In the genomic region with DNA sequence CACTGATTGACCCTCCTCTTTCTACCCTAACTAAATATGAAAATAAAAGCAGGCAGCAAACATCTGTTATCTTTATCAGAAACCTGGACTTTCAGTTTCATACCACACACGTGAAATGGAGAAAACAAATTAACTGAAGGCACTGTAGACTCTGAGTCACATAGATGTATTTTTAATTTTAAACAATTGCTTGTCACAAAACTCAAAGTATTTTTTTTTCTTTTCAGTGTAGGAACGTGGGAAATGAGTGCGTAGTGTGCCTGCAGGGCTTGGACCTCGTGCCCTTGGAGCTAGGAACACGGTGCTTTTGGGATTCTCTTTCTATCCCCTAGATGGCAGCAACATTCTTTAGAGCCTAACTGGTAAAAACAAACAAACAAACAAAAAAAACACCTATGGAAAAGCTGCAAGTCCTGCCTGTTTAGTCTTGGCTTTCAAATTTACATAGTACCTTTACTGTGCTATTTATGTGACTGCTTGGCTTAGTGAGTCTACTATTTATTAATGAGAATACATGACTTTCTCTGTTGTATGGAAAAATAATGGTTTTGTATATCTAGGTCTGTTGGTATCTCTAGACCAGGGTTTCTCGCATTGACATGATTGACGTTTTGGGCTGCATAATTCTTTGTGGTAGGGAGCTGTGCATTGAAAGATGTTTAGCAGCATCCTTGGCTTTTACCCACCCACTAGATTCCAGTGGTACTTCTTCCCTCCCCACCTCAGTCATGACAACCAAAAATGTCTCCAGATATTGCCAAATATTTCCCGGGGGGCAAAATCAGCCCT, we compare ENCODE assay signal across 8 cellular contexts. TPM values are rescaled to one million over a fixed set of nuclear protein-coding genes. Genes with fewer than 3 reads are reported as not detected.
DNase-seq lines count a peak whose midpoint lies in the region; ATAC-seq, FAIRE-seq and TF ChIP-seq lines count a peak whose summit lies in the region.

No MANE protein-coding gene starts in this region.

- ATAC-seq in GM18519 (IDR thresholded peaks at IDR 0.05; ENCODE audit: low FRiP score, unreplicated experiment), result peak; percentile 91
- ATAC-seq in HG02884 (IDR thresholded peaks at IDR 0.05; ENCODE audit: unreplicated experiment), result peak; percentile 90

- peak overlapping the region; percentile 57 for H3K4me2 ChIP-seq in hepatocyte

- peak overlapping the region in 1 of 2 donors; percentile 11 for H3K27ac ChIP-seq in ascending aorta
- no peak overlapping the region for H3K27ac ChIP-seq in hepatocyte
- H3K27ac ChIP-seq in small intestine (ENCODE audit: low read depth in 1 of 2, low read length in 1 of 2), result peak overlapping the region in 1 of 2 donors; percentile 14

- DNase-seq in Caki2 (ENCODE audit: low read depth) (peak; percentile 77), NCI-H345 treated with DMSO at 0.1 percent for 48 hours (lab: John Stamatoyannopoulos, UW; ENCODE audit: unreplicated experiment) (peak; percentile 24), ascending aorta (ENCODE audit: low spot score in 2 of 2) (no peak), hepatocyte (ENCODE audit: low spot score) (peak; percentile 74), small intestine (peak; percentile 49)
- DNase-seq in activated effector memory CD4-positive, alpha-beta T cell treated with Interleukin-2 at 50 U/mL for 16 hours, result no peak

- H3K79me2 ChIP-seq in hepatocyte, result no peaks in the 10 kb centered on the region

- H3K36me3 ChIP-seq in ascending aorta, result no peaks in the 10 kb centered on the region
- no peaks in the 10 kb centered on the region for H3K36me3 ChIP-seq in hepatocyte (replicated peaks; ENCODE audit: insufficient read depth, low read depth)
- no peaks in the 10 kb centered on the region for H3K36me3 ChIP-seq in small intestine (ENCODE audit: control insufficient read depth in 2 of 2, insufficient read depth in 2 of 2, low read length in 2 of 2)

- H3K9me3 ChIP-seq in ascending aorta (no peaks in the 10 kb centered on the region), hepatocyte (ENCODE audit: low read depth) (no peaks in the 10 kb centered on the region), small intestine (ENCODE audit: control insufficient read depth, low read depth) (no peaks in the 10 kb centered on the region)

- H3K9me2 ChIP-seq in hepatocyte (replicated peaks; ENCODE audit: insufficient read depth), result no peaks in the 10 kb centered on the region

- H4K20me1 ChIP-seq in hepatocyte (ENCODE audit: insufficient read depth, poor library complexity, severe bottlenecking), result no peaks in the 10 kb centered on the region

- H3K4me3 ChIP-seq in ascending aorta (peak overlapping the region in 1 of 2 donors; percentile 26), hepatocyte (no peak overlapping the region), small intestine (ENCODE audit: low read depth in 1 of 2, low read length in 2 of 2) (no peak overlapping the region)

- peak overlapping the region; percentile 27 for H2AFZ ChIP-seq in hepatocyte

- peak in 2 of 3 experiments; percentile 38 to 63 for TF ChIP-seq CTCF in ascending aorta (IDR thresholded peaks at IDR 0.05)
- TF ChIP-seq CTCF in hepatocyte (IDR thresholded peaks at IDR 0.05; ENCODE audit: poor library complexity), result peak; percentile 87

- in situ Hi-C loops in Caki2 (cut with HindIII; ENCODE audit: low pct_unique_long_range_greater_than_20kb, low sequenced_read_pairs), result loop anchor here (10.0 to 25.0 kb wide), 2 partner anchors 638 to 965 kb away; partner anchors contain the start of gene PLK2

- no peak for FAIRE-seq in small intestine (lab: Jason Lieb, UNC)

- WGBS in hepatocyte (ENCODE audit: low lambda C conversion rate, missing lambda C conversion rate), result 38% methylated on average over 8 of the region's 8 CpGs
- 19 to 27% (median 19%) methylated on average over 8 of the region's 8 CpGs for WGBS in small intestine, 3 donors

- H3K4me1 ChIP-seq in ascending aorta, result peaks cover 9 to 32% of the 10 kb centered on the region in 2 donors
- H3K4me1 ChIP-seq in hepatocyte (ENCODE audit: insufficient read depth), result peaks cover 22% of the 10 kb centered on the region
- H3K4me1 ChIP-seq in small intestine (ENCODE audit: control insufficient read depth in 2 of 2, insufficient read depth in 1 of 2, low read depth in 1 of 2, low read length in 1 of 2), result no peaks in the 10 kb centered on the region

- intact Hi-C loops in ascending aorta (cut with DNase I), result loop anchor here (5.0 kb wide), 4 partner anchors 112 to 963 kb away; partner anchors contain the start of gene PLK2

- H3K27me3 ChIP-seq in ascending aorta (no peaks in the 10 kb centered on the region), hepatocyte (no peaks in the 10 kb centered on the region), small intestine (ENCODE audit: control insufficient read depth in 2 of 2, insufficient read depth in 2 of 2, low read length in 2 of 2) (no peaks in the 10 kb centered on the region)

RNA-seq across cellular contexts. Expression of gene ACTBL2, which starts 16.8 kb away (rescaled TPM):
- total RNA-seq in Caki2 (2014; rRNA removed; shearing (Covaris generic); ENCODE audit: low replicate concordance), result 0.23 and 1.0 TPM in 2 replicates
- total RNA-seq in ascending aorta (not detected), hepatocyte (0.16 and 0.83 TPM in 2 replicates)
- polyA plus RNA-seq in hepatocyte (0.17 TPM in 1 of 2 replicates, not detected in the other), small intestine (not detected)

Comparison
In these comparisons a context has a peak if more than half of its experiments do, and no peak if none do; other contexts are left out.
1. DNase-seq: peak in Caki2 (single experiment), NCI-H345 treated with DMSO at 0.1 percent for 48 hours (single experiment), hepatocyte (single experiment) and small intestine (single experiment); none in ascending aorta (0 of 2) and activated effector memory CD4-positive, alpha-beta T cell treated with Interleukin-2 at 50 U/mL for 16 hours (single experiment).